26 cellular contexts compared by ENCODE assay signal in the genomic region with DNA sequence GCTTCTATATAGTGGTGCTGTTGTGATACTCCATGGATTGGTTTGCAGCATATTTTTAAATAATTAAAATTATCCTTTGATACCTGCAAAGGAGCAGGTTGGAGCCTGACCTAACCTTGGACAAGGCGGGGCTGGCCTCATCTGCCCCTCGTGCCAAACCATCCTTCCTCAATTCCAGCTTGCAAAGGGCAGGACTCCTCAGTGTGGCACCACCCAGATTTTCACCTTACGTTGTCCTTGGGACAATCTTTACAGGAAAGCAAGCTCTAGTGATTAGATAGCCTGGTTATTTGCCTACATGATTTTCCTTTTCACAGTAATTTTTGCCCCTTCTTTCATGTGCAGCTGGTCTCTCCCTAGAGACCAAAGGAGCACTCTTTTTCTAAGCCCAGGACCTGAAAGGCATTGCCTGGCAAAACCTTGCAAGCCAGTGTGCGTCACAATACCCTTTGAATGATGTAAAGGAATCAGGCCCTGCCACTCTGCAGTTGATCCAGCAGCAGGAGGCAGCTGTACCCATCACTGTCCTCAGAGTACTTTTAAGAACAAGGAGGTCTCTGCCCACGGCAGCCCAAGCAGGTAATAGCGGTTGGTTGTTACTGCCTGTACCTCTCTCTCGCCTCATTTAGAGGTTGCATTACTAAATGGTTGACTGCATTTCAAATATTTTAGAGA.
DNase-seq lines count a peak whose midpoint lies in the region; ATAC-seq, FAIRE-seq and TF ChIP-seq lines count a peak whose summit lies in the region.
"Had no signal": no experiment of that assay in that cellular context is flagged by ENCODE, and none has a peak within 500 bp of the region (broad histone marks: within the 10 kb centered on the region; RNA-seq: fewer than 3 reads in every experiment).

No MANE protein-coding gene starts in this region.

- intact Hi-C loops in left colon (cut with DNase I, micrococcal nuclease) (no loop called here), body of pancreas (cut with DNase I) (no loop called here)

- no peaks in the 10 kb centered on the region for H3K9me3 ChIP-seq in astrocyte (ENCODE audit: insufficient read depth, low read depth, low read length)
- H3K9me3 ChIP-seq in smooth muscle cell (replicated peaks; ENCODE audit: low read depth) = no peaks in the 10 kb centered on the region
- H3K9me3 ChIP-seq in body of pancreas = no peaks in the 10 kb centered on the region
- H3K9me3 ChIP-seq: MG63, psoas muscle, thoracic aorta had no signal

- peaks cover 37% of the 10 kb centered on the region for H3K4me1 Mint-ChIP-seq in astrocyte (ENCODE audit: low read depth, unreplicated experiment)
- H3K4me1 Mint-ChIP-seq in activated CD8-positive, alpha-beta T cell treated with anti-CD3 and anti-CD28 coated beads, Interleukin-2, amount 10 ng/mL, durations not matched to agents 7 days and 5 days (ENCODE audit: low read depth) = peaks cover 6% of the 10 kb centered on the region

- no peak for TF ChIP-seq POLR2A in body of pancreas (IDR thresholded peaks at IDR 0.05)

- no peaks in the 10 kb centered on the region for H3K36me3 Mint-ChIP-seq in astrocyte (ENCODE audit: low read depth, unreplicated experiment)
- no peaks in the 10 kb centered on the region for H3K36me3 Mint-ChIP-seq in activated CD8-positive, alpha-beta T cell treated with anti-CD3 and anti-CD28 coated beads, Interleukin-2, amount 10 ng/mL, durations not matched to agents 7 days and 5 days (ENCODE audit: low read depth)
- H3K36me3 Mint-ChIP-seq: activated naive CD4-positive, alpha-beta T cell treated with anti-CD3 and anti-CD28 coated beads, Interleukin-2, amount 50 U/mL, for 72 hours; brain had no signal

- no peaks in the 10 kb centered on the region for H3K27me3 Mint-ChIP-seq in astrocyte (ENCODE audit: low read depth, unreplicated experiment)
- H3K27me3 Mint-ChIP-seq in activated CD8-positive, alpha-beta T cell treated with anti-CD3 and anti-CD28 coated beads, Interleukin-2, amount 10 ng/mL, durations not matched to agents 7 days and 5 days (ENCODE audit: low read depth) = peaks cover 8% of the 10 kb centered on the region

- peaks cover 27% of the 10 kb centered on the region for H3F3A ChIP-seq in smooth muscle cell (ENCODE audit: low read depth)

- no peak for FAIRE-seq in astrocyte (lab: Jason Lieb, UNC)
- FAIRE-seq: GM12891 had no signal

- TF ChIP-seq CTCF in astrocyte (IDR thresholded peaks at IDR 0.05; ENCODE audit: insufficient read depth, low read depth, low read length) (no peak), smooth muscle cell (IDR thresholded peaks at IDR 0.05; ENCODE audit: borderline replicate concordance, insufficient read depth, poor library complexity, severe bottlenecking) (no peak), body of pancreas (IDR thresholded peaks at IDR 0.05) (no peak)

- H3K4me1 ChIP-seq in astrocyte (ENCODE audit: insufficient read depth, low read length) (peaks cover 35% of the 10 kb centered on the region), smooth muscle cell (ENCODE audit: low read depth) (peaks cover 43% of the 10 kb centered on the region), body of pancreas (peaks cover 3% of the 10 kb centered on the region)
- H3K4me1 ChIP-seq: psoas muscle had no signal

- 84% methylated on average over 7 of the region's 7 CpGs for WGBS in smooth muscle cell (ENCODE audit: low lambda C conversion rate)
- 76 to 77% methylated on average over 7 of the region's 7 CpGs for WGBS in body of pancreas, 2 donors

- H2AFZ ChIP-seq in astrocyte (ENCODE audit: low read depth, low read length) (peak overlapping the region; percentile 1), smooth muscle cell (ENCODE audit: low read depth) (no peak overlapping the region)

- no peak overlapping the region for H3K4me2 ChIP-seq in astrocyte (ENCODE audit: low read length)
- no peak overlapping the region for H3K4me2 ChIP-seq in smooth muscle cell

- H3K27ac Mint-ChIP-seq in astrocyte (ENCODE audit: unreplicated experiment) = peak overlapping the region; percentile 93
- no peak overlapping the region for H3K27ac Mint-ChIP-seq in activated CD8-positive, alpha-beta T cell treated with anti-CD3 and anti-CD28 coated beads, Interleukin-2, amount 10 ng/mL, durations not matched to agents 7 days and 5 days
- H3K27ac Mint-ChIP-seq: activated naive CD4-positive, alpha-beta T cell treated with anti-CD3 and anti-CD28 coated beads, Interleukin-2, amount 50 U/mL, for 72 hours had no signal

- no peak overlapping the region for H3K9ac ChIP-seq in astrocyte (ENCODE audit: low read length)
- H3K9ac ChIP-seq in smooth muscle cell (ENCODE audit: low read depth) = no peak overlapping the region

- H3K4me3 ChIP-seq in astrocyte (ENCODE audit: insufficient read depth, low read depth, low read length) = no peak overlapping the region
- no peak overlapping the region for H3K4me3 ChIP-seq in smooth muscle cell
- H3K4me3 ChIP-seq in body of pancreas = no peak overlapping the region
- H3K4me3 ChIP-seq: lung, MG63, psoas muscle, thoracic aorta had no signal

- no peaks in the 10 kb centered on the region for H3K79me2 ChIP-seq in astrocyte (ENCODE audit: insufficient read depth, low read length)
- H3K79me2 ChIP-seq in smooth muscle cell (ENCODE audit: low read depth) = no peaks in the 10 kb centered on the region

- DNase-seq in NCI-H2081 (lab: John Stamatoyannopoulos, UW) = peak; percentile 34 to 35
- no peak for DNase-seq in NCI-H2081 treated with DMSO at 0.1 percent for 48 hours (lab: John Stamatoyannopoulos, UW)
- no peak for DNase-seq in astrocyte (ENCODE audit: low read depth)
- peak; percentile 32 to 56 for DNase-seq in left colon
- no peak for DNase-seq in smooth muscle cell (lab: John Stamatoyannopoulos, UW; ENCODE audit: unreplicated experiment)
- DNase-seq in body of pancreas = no peak
- DNase-seq in effector CD8-positive, alpha-beta T cell (lab: John Stamatoyannopoulos, UW) = no peak
- no peak for DNase-seq in activated CD8-positive, alpha-beta T cell treated with anti-CD3 and anti-CD28 coated beads, Interleukin-2, amount 10 ng/mL, durations not matched to agents 7 days and 5 days
- DNase-seq: 8988T; activated CD4-positive, alpha-beta T cell treated with anti-CD3 and anti-CD28 coated beads, Interleukin-2, amount 50 U/mL, for 48 hours; activated T-cell treated with anti-CD3 and anti-CD28 coated beads, Interleukin-2, amount 50 U/mL, for 72 hours; DMS 273 treated with DMSO at 0.1 percent for 48 hours; GDM1; MG63; NCI-H2029; NCI-H526; psoas muscle; SHP77 had no signal

- POLR2A ChIA-PET in activated CD8-positive, alpha-beta T cell treated with anti-CD3 and anti-CD28 coated beads, Interleukin-2, amount 10 ng/mL, durations not matched to agents 7 days and 5 days (lab: Charles Lee) = no interaction called here

- H4K20me1 ChIP-seq in astrocyte (ENCODE audit: insufficient read depth, low read length) (no peaks in the 10 kb centered on the region), smooth muscle cell (ENCODE audit: low read depth) (no peaks in the 10 kb centered on the region)

- H3K27ac ChIP-seq in astrocyte (ENCODE audit: low read depth, low read length) (no peak overlapping the region), smooth muscle cell (ENCODE audit: low read depth) (peak overlapping the region; percentile 97), body of pancreas (no peak overlapping the region)
- H3K27ac ChIP-seq: C4-2B, psoas muscle, thoracic aorta, VCaP had no signal

- no peaks in the 10 kb centered on the region for H3K36me3 ChIP-seq in astrocyte (ENCODE audit: insufficient read depth, low read length)
- no peaks in the 10 kb centered on the region for H3K36me3 ChIP-seq in smooth muscle cell (ENCODE audit: low read depth)
- no peaks in the 10 kb centered on the region for H3K36me3 ChIP-seq in body of pancreas (replicated peaks in 1 of 2; ENCODE audit: insufficient read depth in 1 of 2, low read depth in 2 of 2)
- H3K36me3 ChIP-seq: MG63, thoracic aorta had no signal

- H3K9me3 Mint-ChIP-seq in astrocyte (ENCODE audit: unreplicated experiment) = no peaks in the 10 kb centered on the region
- H3K9me3 Mint-ChIP-seq in activated CD8-positive, alpha-beta T cell treated with anti-CD3 and anti-CD28 coated beads, Interleukin-2, amount 10 ng/mL, durations not matched to agents 7 days and 5 days (ENCODE audit: insufficient read depth) = no peaks in the 10 kb centered on the region
- H3K9me3 Mint-ChIP-seq: activated naive CD4-positive, alpha-beta T cell treated with anti-CD3 and anti-CD28 coated beads, Interleukin-2, amount 50 U/mL, for 72 hours; activated T-cell treated with anti-CD3 and anti-CD28 coated beads, Interleukin-2, amount 50 U/mL, for 72 hours had no signal

- CTCF ChIA-PET in activated CD8-positive, alpha-beta T cell treated with anti-CD3 and anti-CD28 coated beads, Interleukin-2, amount 10 ng/mL, durations not matched to agents 7 days and 5 days (lab: Charles Lee) = no interaction called here

- H3K27me3 ChIP-seq in astrocyte (ENCODE audit: insufficient read depth, low read length) (no peaks in the 10 kb centered on the region), smooth muscle cell (ENCODE audit: low read depth) (no peaks in the 10 kb centered on the region), body of pancreas (no peaks in the 10 kb centered on the region)
- H3K27me3 ChIP-seq: MG63 had no signal

- H3K4me3 Mint-ChIP-seq in astrocyte (ENCODE audit: unreplicated experiment) = no peak overlapping the region
- no peak overlapping the region for H3K4me3 Mint-ChIP-seq in activated CD8-positive, alpha-beta T cell treated with anti-CD3 and anti-CD28 coated beads, Interleukin-2, amount 10 ng/mL, durations not matched to agents 7 days and 5 days
- H3K4me3 Mint-ChIP-seq: brain, nephron had no signal

- ATAC-seq in left colon (peak; percentile 47), body of pancreas (no peak)
- ATAC-seq in activated CD8-positive, alpha-beta T cell treated with anti-CD3 and anti-CD28 coated beads, Interleukin-2, amount 10 ng/mL, durations not matched to agents 7 days and 5 days = no peak
- ATAC-seq: activated naive CD4-positive, alpha-beta T cell treated with anti-CD3 and anti-CD28 coated beads, Interleukin-2, amount 50 U/mL, for 72 hours; activated T-cell treated with anti-CD3 and anti-CD28 coated beads, Interleukin-2, amount 50 U/mL, for 72 hours; psoas muscle had no signal

Comparison
In these comparisons a context has a peak if more than half of its experiments do, and no peak if none do; other contexts are left out.
1. DNase-seq: peak in NCI-H2081 (2 of 2) and left colon (2 of 2); none in NCI-H2081 treated with DMSO at 0.1 percent for 48 hours (single experiment), astrocyte (single experiment), smooth muscle cell (single experiment), body of pancreas (0 of 4), effector CD8-positive, alpha-beta T cell (single experiment) and activated CD8-positive, alpha-beta T cell treated with anti-CD3 and anti-CD28 coated beads, Interleukin-2, amount 10 ng/mL, durations not matched to agents 7 days and 5 days (single experiment).